8 cellular contexts compared by ENCODE assay signal in the genomic region with DNA sequence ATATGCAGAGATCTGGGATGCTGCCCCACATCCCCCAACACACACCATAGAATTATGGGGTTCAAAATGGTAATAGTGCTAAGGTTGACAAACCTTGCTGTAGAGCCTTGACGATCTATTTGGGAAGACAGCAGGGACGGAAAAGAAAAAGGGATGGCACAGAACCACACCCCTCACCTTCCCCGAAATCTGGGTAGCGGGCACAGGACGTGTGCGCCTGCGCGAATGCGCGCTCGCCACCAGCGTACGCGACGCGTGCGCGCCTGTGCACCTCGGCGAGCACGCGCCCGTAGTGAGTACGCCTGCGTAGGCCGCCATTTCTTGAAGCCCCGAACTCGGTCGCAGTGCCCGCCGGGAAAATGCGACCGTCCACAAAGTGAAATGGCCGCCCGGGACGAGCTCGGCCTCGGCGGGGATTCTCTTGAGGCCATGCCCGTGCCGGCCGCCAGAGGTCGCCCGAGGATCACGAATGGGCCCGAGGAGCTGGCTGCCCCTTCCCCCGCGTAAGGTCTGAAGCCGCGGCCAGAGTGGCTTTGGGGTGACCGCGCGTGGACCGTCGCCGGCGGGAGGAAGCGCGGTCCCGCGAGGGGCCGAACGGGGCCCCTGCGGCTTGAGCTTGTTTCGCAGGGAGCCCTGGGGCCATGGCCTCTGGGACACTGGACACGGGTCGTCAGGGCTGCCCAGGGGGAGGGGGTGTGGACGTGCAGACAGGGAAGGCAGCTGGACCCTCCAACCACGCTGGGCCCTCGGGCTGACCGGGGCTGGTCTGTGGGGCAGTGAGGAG. TPM values are rescaled to one million over a fixed set of nuclear protein-coding genes. Genes with fewer than 3 reads are reported as not detected.
DNase-seq lines count a peak whose midpoint lies in the region; ATAC-seq lines count a peak whose summit lies in the region.

No MANE protein-coding gene starts in this region.

- peak; percentile 90 for ATAC-seq in GM19351 (IDR thresholded peaks at IDR 0.05; ENCODE audit: unreplicated experiment)
- ATAC-seq in HG03520 (IDR thresholded peaks at IDR 0.05; ENCODE audit: unreplicated experiment), result peak; percentile 83
- ATAC-seq in left lobe of liver, result peak; percentile 97

- DNase-seq in CD1c-positive myeloid dendritic cell (ENCODE audit: extremely low spot score), result peak; percentile 96
- DNase-seq in NCI-H526 (lab: John Stamatoyannopoulos, UW), result peak; percentile 80 to 94
- DNase-seq in activated CD4-positive, alpha-beta T cell treated with anti-CD3 and anti-CD28 coated beads, Interleukin-2, amount 50 U/mL, for 1 hour, result peak; percentile 85
- peak; percentile 84 for DNase-seq in dedifferentiated amniotic fluid mesenchymal stem cell (ENCODE audit: extremely low spot score)
- DNase-seq in left lobe of liver (ENCODE audit: low spot score), result peak; percentile 92
- DNase-seq in stimulated activated CD4-positive, alpha-beta T cell treated with anti-CD3 and anti-CD28 coated beads, Interleukin-2, amount 100 ng/mL, for 4 hours (ENCODE audit: low read depth), result peak; percentile 82

RNA-seq across cellular contexts. Expression of gene ZNF185, which starts 43.7 kb away (rescaled TPM):
- 0.96 TPM for total RNA-seq in left lobe of liver

RNA-seq across cellular contexts. Expression of gene PNMA5, which starts 52.4 kb away (rescaled TPM):
- total RNA-seq in left lobe of liver, result not detected

Comparison
In these comparisons a context has a peak if more than half of its experiments do, and no peak if none do; other contexts are left out.
1. Peak in every context shown above with its lines: DNase-seq and ATAC-seq.